ENCODE assay signal across 9 cellular contexts in the genomic region with DNA sequence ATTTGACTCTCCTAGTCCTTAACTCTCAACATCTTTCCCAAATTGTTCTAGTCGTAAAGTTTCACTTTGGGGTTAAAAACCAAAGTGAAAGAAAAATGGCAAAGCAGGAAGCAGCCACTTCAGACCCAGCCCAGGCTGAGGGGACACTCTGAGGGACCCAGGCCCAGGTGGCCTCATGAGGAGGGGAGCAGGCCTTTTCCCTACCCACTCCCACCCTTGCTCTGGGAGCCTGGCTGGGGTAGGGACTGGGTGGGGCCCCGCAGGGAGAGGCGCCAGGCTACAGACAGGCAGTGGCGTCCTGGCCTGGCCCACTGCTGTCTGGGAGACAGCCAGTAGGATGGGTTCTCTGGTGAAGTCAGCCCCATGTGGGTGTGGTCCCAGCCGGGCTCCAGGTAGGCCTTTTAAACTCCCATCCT.
DNase-seq lines count a peak whose midpoint lies in the region; ATAC-seq, FAIRE-seq and TF ChIP-seq lines count a peak whose summit lies in the region.
"Had no signal": no experiment of that assay in that cellular context is flagged by ENCODE, and none has a peak within 500 bp of the region (broad histone marks: within the 10 kb centered on the region; RNA-seq: fewer than 3 reads in every experiment).

No MANE protein-coding gene starts in this region.

- TF ChIP-seq CTCF in Calu3 (IDR thresholded peaks at IDR 0.05; ENCODE audit: unreplicated experiment) (no peak), astrocyte (IDR thresholded peaks at IDR 0.05; ENCODE audit: insufficient read depth, low read depth, low read length) (no peak), lung (IDR thresholded peaks at IDR 0.05; ENCODE audit: control extremely low read depth, extremely low read depth) (no peak)

- H3K36me3 Mint-ChIP-seq in Calu3 (ENCODE audit: insufficient read depth, unreplicated experiment) = peaks cover 11% of the 10 kb centered on the region
- H3K36me3 Mint-ChIP-seq in astrocyte (ENCODE audit: low read depth, unreplicated experiment) = peaks cover 5% of the 10 kb centered on the region

- intact Hi-C loops in Calu3 (cut with micrococcal nuclease; ENCODE audit: unreplicated experiment) = no loop called here

- no peak for FAIRE-seq in astrocyte (lab: Jason Lieb, UNC)

- H3K9ac ChIP-seq in astrocyte (ENCODE audit: low read length) = peak overlapping the region; percentile 42

- H3K4me3 ChIP-seq in astrocyte (ENCODE audit: insufficient read depth, low read depth, low read length) (no peak overlapping the region), lung (no peak overlapping the region)

- DNase-seq in Calu3 (peak; percentile 75), NCI-H2029 (lab: John Stamatoyannopoulos, UW) (peak; percentile 81), astrocyte (ENCODE audit: low read depth) (no peak), lung (ENCODE audit: low spot score) (no peak), ureter (ENCODE audit: low spot score) (peak; percentile 62), H4 (ENCODE audit: low spot score) (no peak), NCI-H1694 treated with DMSO at 0.1 percent for 48 hours (lab: John Stamatoyannopoulos, UW) (no peak)

- H3K4me2 ChIP-seq in astrocyte (ENCODE audit: low read length) = peak overlapping the region; percentile 25

- no peaks in the 10 kb centered on the region for H3K9me3 ChIP-seq in astrocyte (ENCODE audit: insufficient read depth, low read depth, low read length)
- H3K9me3 ChIP-seq in lung (ENCODE audit: control insufficient read depth in 2 of 2, insufficient read depth in 1 of 2, low read length in 1 of 2) = no peaks in the 10 kb centered on the region

- no TSS peak for BruUV-seq in Calu3 (replicated peaks; lab: Mats Ljungman, UMichigan)

- 9 to 19% methylated on average over 5 of the region's 5 CpGs for WGBS in lung, 2 donors

- H2AFZ ChIP-seq in astrocyte (ENCODE audit: low read depth, low read length) = no peak overlapping the region

- ATAC-seq in lung (ENCODE audit: insufficient read depth, low FRiP score) (peak; percentile 64), GM21515 (IDR thresholded peaks at IDR 0.05; ENCODE audit: unreplicated experiment) (no peak)

- H3K27ac ChIP-seq in astrocyte (ENCODE audit: low read depth, low read length) = peak overlapping the region; percentile 54
- H3K27ac ChIP-seq in lung (ENCODE audit: low read depth in 1 of 2, low read length in 1 of 2) = peak overlapping the region; percentile 14 to 80
- H3K27ac ChIP-seq: HL-60 had no signal

- H3K9me3 Mint-ChIP-seq in Calu3 (ENCODE audit: low read depth, unreplicated experiment) (no peaks in the 10 kb centered on the region), astrocyte (ENCODE audit: unreplicated experiment) (no peaks in the 10 kb centered on the region)

- H3K36me3 ChIP-seq in astrocyte (ENCODE audit: insufficient read depth, low read length) = peaks cover 10% of the 10 kb centered on the region
- H3K36me3 ChIP-seq in lung (ENCODE audit: control insufficient read depth in 2 of 2, insufficient read depth in 2 of 2, low read length in 2 of 2) = peaks cover 0 to 3% of the 10 kb centered on the region in 2 donors

- H3K4me1 Mint-ChIP-seq in Calu3 (ENCODE audit: low read depth, unreplicated experiment) = peaks cover 65% of the 10 kb centered on the region
- peaks cover 43% of the 10 kb centered on the region for H3K4me1 Mint-ChIP-seq in astrocyte (ENCODE audit: low read depth, unreplicated experiment)

- H4K20me1 ChIP-seq in astrocyte (ENCODE audit: insufficient read depth, low read length) = peaks cover 95% of the 10 kb centered on the region

- H3K27me3 Mint-ChIP-seq in Calu3 (ENCODE audit: unreplicated experiment) (no peaks in the 10 kb centered on the region), astrocyte (ENCODE audit: low read depth, unreplicated experiment) (no peaks in the 10 kb centered on the region)

- H3K4me3 Mint-ChIP-seq in Calu3 (ENCODE audit: low read depth, unreplicated experiment) (peak overlapping the region; percentile 36), astrocyte (ENCODE audit: unreplicated experiment) (no peak overlapping the region)

- peaks cover 99% of the 10 kb centered on the region for H3K79me2 ChIP-seq in astrocyte (ENCODE audit: insufficient read depth, low read length)

- CTCF ChIA-PET in Calu3 (lab: Charles Lee) = interaction anchor here (0.6 to 1.0 kb wide), 3 partner anchors 21 to 199 kb away, joined by 3 to 6 read pairs (median 4); a partner anchor contains a TSS

- no peaks in the 10 kb centered on the region for H3K27me3 ChIP-seq in astrocyte (ENCODE audit: insufficient read depth, low read length)
- H3K27me3 ChIP-seq in lung (ENCODE audit: control insufficient read depth, insufficient read depth) = no peaks in the 10 kb centered on the region

- peaks cover 53% of the 10 kb centered on the region for H3K4me1 ChIP-seq in astrocyte (ENCODE audit: insufficient read depth, low read length)
- peaks cover 43 to 49% of the 10 kb centered on the region in 2 donors for H3K4me1 ChIP-seq in lung (ENCODE audit: control insufficient read depth in 2 of 2, insufficient read depth in 2 of 2, low read length in 2 of 2)

- H3K27ac Mint-ChIP-seq in Calu3 (ENCODE audit: unreplicated experiment) (peak overlapping the region; percentile 34), astrocyte (ENCODE audit: unreplicated experiment) (peak overlapping the region; percentile 72)

Comparison
In these comparisons a context has a peak if more than half of its experiments do, and no peak if none do; other contexts are left out.
1. DNase-seq: peak in Calu3 (single experiment), NCI-H2029 (single experiment) and ureter (single experiment); none in astrocyte (single experiment), lung (single experiment), H4 (single experiment) and NCI-H1694 treated with DMSO at 0.1 percent for 48 hours (single experiment).